2 cellular contexts compared by ENCODE assay signal in genomic region chr11:85682330-85683305, GRCh38.
TF ChIP-seq lines count a peak whose summit lies in the region.

No MANE protein-coding gene starts in this region.

TF ChIP-seq in liver, 16 proteins besides CTCF, POLR2A, EP300 and RAD21 (continued from another document):
- TF ChIP-seq ZBTB33 (IDR thresholded peaks at IDR 0.05): no peak
- no peak for TF ChIP-seq FOXA2 (IDR thresholded peaks at IDR 0.05)
- TF ChIP-seq JUND (IDR thresholded peaks at IDR 0.05): no peak
- TF ChIP-seq HNF4G (IDR thresholded peaks at IDR 0.05): no peak
- TF ChIP-seq EGR1 (IDR thresholded peaks at IDR 0.05; ENCODE audit: low read depth in 2 of 2): no peak
- no peak for TF ChIP-seq SP1 (IDR thresholded peaks at IDR 0.05)
- TF ChIP-seq ATF3 (IDR thresholded peaks at IDR 0.05): no peak
- TF ChIP-seq YY1 (IDR thresholded peaks at IDR 0.05): no peak
- TF ChIP-seq MAX (IDR thresholded peaks at IDR 0.05): no peak

TF ChIP-seq in WTC11, 78 proteins besides CTCF, POLR2A, EP300 and RAD21 (continued from another document):
- TF ChIP-seq STAT6 (CRISPR knock-in tag; conservative IDR thresholded peaks at IDR 0.05; ENCODE audit: low read depth): no peak
- no peak for TF ChIP-seq ZNF281 (CRISPR knock-in tag; IDR thresholded peaks at IDR 0.05)
- no peak for TF ChIP-seq NR1H2 (CRISPR knock-in tag; IDR thresholded peaks at IDR 0.05)
- TF ChIP-seq KAT7 (CRISPR knock-in tag; IDR thresholded peaks at IDR 0.05; ENCODE audit: borderline replicate concordance): no peak
- TF ChIP-seq ATF2 (CRISPR knock-in tag; IDR thresholded peaks at IDR 0.05; ENCODE audit: borderline replicate concordance, low read depth): no peak
- no peak for TF ChIP-seq SP1 (CRISPR knock-in tag; conservative IDR thresholded peaks at IDR 0.05)
- no peak for TF ChIP-seq PRDM15 (CRISPR knock-in tag; IDR thresholded peaks at IDR 0.05)
TF ChIP-seq in WTC11: peak in this region for 0.
